In the genomic region with DNA sequence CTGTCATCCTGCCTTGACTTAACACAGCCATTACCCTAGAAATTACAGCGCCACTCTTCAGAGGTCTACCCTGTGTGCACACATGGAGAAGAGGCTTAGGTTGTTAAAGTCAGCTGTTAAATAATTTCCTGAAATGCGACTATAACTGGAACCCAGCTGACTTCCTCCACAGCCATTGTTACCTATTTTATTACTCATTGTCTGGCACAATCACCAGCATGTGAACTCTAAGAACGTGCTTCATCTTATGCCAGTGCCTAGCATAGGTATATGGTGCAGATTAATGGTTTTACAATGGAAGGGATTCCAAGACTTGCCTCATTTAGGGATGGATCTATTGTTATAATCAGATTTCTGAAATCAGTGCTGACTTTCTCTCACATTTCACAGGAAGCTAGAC, we compare ENCODE assay signal across 27 cellular contexts. TPM values are rescaled to one million over a fixed set of nuclear protein-coding genes. Genes with fewer than 3 reads are reported as not detected.
"Had no signal": no experiment of that assay in that cellular context is flagged by ENCODE, and none has a peak within 500 bp of the region (broad histone marks: within the 10 kb centered on the region; RNA-seq: fewer than 3 reads in every experiment).

No MANE protein-coding gene starts in this region.

- H3K36me3 Mint-ChIP-seq: activated naive CD4-positive, alpha-beta T cell treated with anti-CD3 and anti-CD28 coated beads, Interleukin-2, amount 50 U/mL, for 72 hours had no signal

- ATAC-seq: activated naive CD4-positive, alpha-beta T cell treated with anti-CD3 and anti-CD28 coated beads, Interleukin-2, amount 50 U/mL, for 72 hours; activated T-cell treated with anti-CD3 and anti-CD28 coated beads, Interleukin-2, amount 50 U/mL, for 72 hours; foreskin keratinocyte; naive thymus-derived CD4-positive, alpha-beta T cell; psoas muscle; upper lobe of right lung had no signal

- H3K36me3 ChIP-seq: breast epithelium, right atrium auricular region, suprapubic skin, tibial artery, upper lobe of right lung had no signal

- H3K9me3 ChIP-seq: breast epithelium, psoas muscle, right atrium auricular region, suprapubic skin, tibial artery, upper lobe of right lung had no signal

- H3K27ac Mint-ChIP-seq: activated naive CD4-positive, alpha-beta T cell treated with anti-CD3 and anti-CD28 coated beads, Interleukin-2, amount 50 U/mL, for 72 hours; activated T-cell treated with anti-CD3 and anti-CD28 coated beads, Interleukin-2, amount 50 U/mL, for 72 hours; mesothelial cell of epicardium; naive thymus-derived CD4-positive, alpha-beta T cell; neural progenitor cell had no signal

- H3K4me1 Mint-ChIP-seq: mesothelial cell of epicardium had no signal

- H3K27ac ChIP-seq: breast epithelium, dorsolateral prefrontal cortex, foreskin keratinocyte, neural progenitor cell, parathyroid adenoma, psoas muscle, right atrium auricular region, suprapubic skin, tibial artery, upper lobe of right lung, VCaP had no signal

- H3K27me3 ChIP-seq: breast epithelium, neural progenitor cell, right atrium auricular region, suprapubic skin, tibial artery, upper lobe of right lung had no signal

- H3K4me3 ChIP-seq: breast epithelium, dorsolateral prefrontal cortex, neural progenitor cell, psoas muscle, right atrium auricular region, smooth muscle cell, suprapubic skin, tibial artery, upper lobe of right lung had no signal

- DNase-seq: activated CD4-positive, alpha-beta T cell treated with anti-CD3 and anti-CD28 coated beads for 4 hours; activated CD4-positive, alpha-beta T cell treated with anti-CD3 and anti-CD28 coated beads, Interleukin-2, amount 50 U/mL, for 4 hours; activated naive CD4-positive, alpha-beta T cell; activated T-cell treated with anti-CD3 and anti-CD28 coated beads for 4 hours; activated T-cell treated with anti-CD3 and anti-CD28 coated beads, Interleukin-2, amount 50 U/mL, for 72 hours; dorsolateral prefrontal cortex; effector memory CD4-positive, alpha-beta T cell; foreskin keratinocyte; glutamatergic neuron; naive thymus-derived CD4-positive, alpha-beta T cell; occipital lobe; psoas muscle; stimulated activated CD4-positive, alpha-beta T cell treated with anti-CD3 and anti-CD28 coated beads, Interleukin-2, amount 100 ng/mL, for 24 hours; stimulated activated naive CD4-positive, alpha-beta T cell; T-helper 1 cell; tibial artery; upper lobe of right lung had no signal

- H3K4me3 Mint-ChIP-seq: activated T-cell treated with anti-CD3 and anti-CD28 coated beads, Interleukin-2, amount 50 U/mL, for 72 hours; mesothelial cell of epicardium; naive thymus-derived CD4-positive, alpha-beta T cell; neural progenitor cell had no signal

- H3K9me3 Mint-ChIP-seq: activated naive CD4-positive, alpha-beta T cell treated with anti-CD3 and anti-CD28 coated beads, Interleukin-2, amount 50 U/mL, for 72 hours; activated T-cell treated with anti-CD3 and anti-CD28 coated beads, Interleukin-2, amount 50 U/mL, for 72 hours; naive thymus-derived CD4-positive, alpha-beta T cell had no signal

- H3K4me1 ChIP-seq: breast epithelium, foreskin keratinocyte, neural progenitor cell, parathyroid adenoma, psoas muscle, right atrium auricular region, suprapubic skin, tibial artery, upper lobe of right lung had no signal

RNA-seq across cellular contexts. Expression of gene RDM1, which starts 11.9 kb away (rescaled TPM):
- total RNA-seq: breast epithelium, psoas muscle, right atrium auricular region, smooth muscle cell, suprapubic skin, upper lobe of right lung had no signal

RNA-seq across cellular contexts. Expression of gene LYZL6, which starts 24.8 kb away (rescaled TPM):
- total RNA-seq: activated naive CD4-positive, alpha-beta T cell treated with anti-CD3 and anti-CD28 coated beads, Interleukin-2, amount 50 U/mL, for 72 hours; activated T-cell treated with anti-CD3 and anti-CD28 coated beads, Interleukin-2, amount 50 U/mL, for 72 hours; breast epithelium; dorsolateral prefrontal cortex; foreskin keratinocyte; liver; mesothelial cell of epicardium; naive thymus-derived CD4-positive, alpha-beta T cell; occipital lobe; psoas muscle; right atrium auricular region; smooth muscle cell; suprapubic skin; upper lobe of right lung had no signal

RNA-seq across cellular contexts. Expression of gene CCL5, which starts 38.5 kb away (rescaled TPM):
- total RNA-seq: foreskin keratinocyte, mesothelial cell of epicardium had no signal

RNA-seq across cellular contexts. Expression of gene HEATR9, which starts 50.0 kb away (rescaled TPM):
- total RNA-seq: activated naive CD4-positive, alpha-beta T cell treated with anti-CD3 and anti-CD28 coated beads, Interleukin-2, amount 50 U/mL, for 72 hours; foreskin keratinocyte; mesothelial cell of epicardium; occipital lobe; psoas muscle; right atrium auricular region; smooth muscle cell; suprapubic skin had no signal
